Comparison of ENCODE assay signal across 31 cellular contexts in the genomic region with DNA sequence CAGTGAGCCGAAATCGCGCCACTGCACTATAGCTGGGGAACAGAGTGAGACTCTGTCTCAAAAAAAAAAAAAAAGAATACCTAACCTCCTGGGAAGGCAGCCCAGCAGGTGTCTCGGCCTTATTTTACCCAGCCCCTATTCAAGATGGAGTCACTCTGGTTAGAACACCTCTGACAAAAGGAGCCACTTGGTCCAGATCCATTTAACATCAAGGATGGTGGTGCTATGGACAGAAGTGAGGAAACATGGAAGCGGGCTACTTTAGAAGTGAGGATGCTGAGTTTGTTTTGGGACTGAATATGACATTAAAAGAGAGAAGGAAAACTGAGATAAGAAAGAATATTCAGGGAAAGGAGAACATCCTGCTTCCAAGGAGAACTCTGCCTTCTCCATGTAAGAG. TPM values are rescaled to one million over a fixed set of nuclear protein-coding genes. Genes with fewer than 3 reads are reported as not detected.
"Had no signal": no experiment of that assay in that cellular context is flagged by ENCODE, and none has a peak within 500 bp of the region (broad histone marks: within the 10 kb centered on the region; RNA-seq: fewer than 3 reads in every experiment).

No MANE protein-coding gene starts in this region.

- H3K9me3 ChIP-seq: ovary, psoas muscle, right lobe of liver, sigmoid colon, stomach, thoracic aorta, thyroid gland, tibial nerve, upper lobe of left lung, vagina had no signal

- H3K36me3 Mint-ChIP-seq: natural killer cell; neural progenitor cell; stimulated activated effector memory CD8-positive, alpha-beta T cell treated with anti-CD3 and anti-CD28 coated beads, Interleukin-12 subunit alpha, Interleukin-12 subunit beta, amount 100 ng/mL, for 72 hours; stimulated activated naive B cell treated with anti-CD40 and anti-IgM and Interleukin-4, amounts not matched to agents 10 μg/mL and 1 μg/mL and 100 μg/mL, for 72 hours had no signal

- H3K27me3 ChIP-seq: neural progenitor cell, ovary, right lobe of liver, sigmoid colon, stomach, thyroid gland, tibial nerve, upper lobe of left lung, vagina had no signal

- H3K4me3 ChIP-seq: neural progenitor cell, ovary, psoas muscle, right lobe of liver, sigmoid colon, stomach, thoracic aorta, thyroid gland, tibial nerve, upper lobe of left lung, vagina had no signal

- H3K27ac Mint-ChIP-seq: natural killer cell; nephron; neural progenitor cell; progenitor cell of endocrine pancreas; stimulated activated effector memory CD8-positive, alpha-beta T cell treated with anti-CD3 and anti-CD28 coated beads, Interleukin-12 subunit alpha, Interleukin-12 subunit beta, amount 100 ng/mL, for 72 hours; stimulated activated naive B cell treated with anti-CD40 and anti-IgM and Interleukin-4, amounts not matched to agents 10 μg/mL and 1 μg/mL and 100 μg/mL, for 72 hours; stimulated activated naive CD8-positive, alpha-beta T cell treated with anti-CD3 and anti-CD28 coated beads, Interleukin-15, Interleukin-2, amounts not matched to agents 100 ng/mL and 50 ng/mL, for 24 hours had no signal

- H3K4me1 Mint-ChIP-seq: natural killer cell, neural progenitor cell had no signal

- H3K79me2 ChIP-seq: parathyroid adenoma had no signal

- H3K36me3 ChIP-seq: neural progenitor cell, ovary, right lobe of liver, sigmoid colon, stomach, thoracic aorta, thyroid gland, tibial nerve, upper lobe of left lung, vagina had no signal

- FAIRE-seq: small intestine, urothelium cell line had no signal

- DNase-seq: natural killer cell; occipital lobe; ovary; posterior cingulate gyrus; psoas muscle; right cardiac atrium; right lobe of liver; sigmoid colon; small intestine; stimulated activated CD4-positive, alpha-beta T cell treated with anti-CD3 and anti-CD28 coated beads, Interleukin-15, amount 100 ng/mL, for 24 hours; stimulated activated CD4-positive, alpha-beta T cell treated with anti-CD3 and anti-CD28 coated beads, Interleukin-2, amount 100 ng/mL, for 24 hours; stimulated activated CD4-positive, alpha-beta T cell treated with anti-CD3 and anti-CD28 coated beads, Interleukin-2, amount 100 ng/mL, for 48 hours; stimulated activated CD4-positive, alpha-beta T cell treated with anti-CD3 and anti-CD28 coated beads, Interleukin-4, amount 100 ng/mL, for 24 hours; stimulated activated naive B cell treated with anti-CD40 and anti-IgM and Interleukin-4, amounts not matched to agents 10 μg/mL and 1 μg/mL and 100 μg/mL, for 72 hours; stimulated activated naive CD4-positive, alpha-beta T cell treated with Interleukin-2 at 50 U/mL for 16 hours; stomach; thyroid gland; trophoblast cell; upper lobe of left lung had no signal

- ATAC-seq: natural killer cell; psoas muscle; right cardiac atrium; right lobe of liver; stimulated activated effector memory CD8-positive, alpha-beta T cell treated with anti-CD3 and anti-CD28 coated beads, Interleukin-12 subunit alpha, Interleukin-12 subunit beta, amount 100 ng/mL, for 72 hours; stimulated activated naive B cell treated with anti-CD40 and anti-IgM and Interleukin-4, amounts not matched to agents 10 μg/mL and 1 μg/mL and 100 μg/mL, for 72 hours had no signal

- H3K9me3 Mint-ChIP-seq: natural killer cell; neural progenitor cell; stimulated activated effector memory CD8-positive, alpha-beta T cell treated with anti-CD3 and anti-CD28 coated beads, Interleukin-12 subunit alpha, Interleukin-12 subunit beta, amount 100 ng/mL, for 72 hours; stimulated activated naive B cell treated with anti-CD40 and anti-IgM and Interleukin-4, amounts not matched to agents 10 μg/mL and 1 μg/mL and 100 μg/mL, for 72 hours; stimulated activated naive CD8-positive, alpha-beta T cell treated with anti-CD3 and anti-CD28 coated beads, Interleukin-15, Interleukin-2, amounts not matched to agents 100 ng/mL and 50 ng/mL, for 24 hours had no signal

- H3K4me2 ChIP-seq: neural progenitor cell had no signal

- H3K27ac ChIP-seq: neural progenitor cell, ovary, parathyroid adenoma, psoas muscle, right lobe of liver, sigmoid colon, stomach, thoracic aorta, thyroid gland, tibial nerve, upper lobe of left lung, vagina had no signal

- H2AFZ ChIP-seq: neural progenitor cell, parathyroid adenoma had no signal

- H3K4me1 ChIP-seq: neural progenitor cell, parathyroid adenoma, psoas muscle, right lobe of liver, sigmoid colon, thyroid gland, vagina had no signal

- H3K9ac ChIP-seq: neural progenitor cell, parathyroid adenoma had no signal

- H3K4me3 Mint-ChIP-seq: natural killer cell; nephron; neural progenitor cell; stimulated activated effector memory CD8-positive, alpha-beta T cell treated with anti-CD3 and anti-CD28 coated beads, Interleukin-12 subunit alpha, Interleukin-12 subunit beta, amount 100 ng/mL, for 72 hours; stimulated activated naive B cell treated with anti-CD40 and anti-IgM and Interleukin-4, amounts not matched to agents 10 μg/mL and 1 μg/mL and 100 μg/mL, for 72 hours; stimulated activated naive CD8-positive, alpha-beta T cell treated with anti-CD3 and anti-CD28 coated beads, Interleukin-15, Interleukin-2, amounts not matched to agents 100 ng/mL and 50 ng/mL, for 24 hours had no signal

RNA-seq across cellular contexts. Expression of gene GLDN, which starts 14.7 kb away (rescaled TPM):
- total RNA-seq: natural killer cell, renal cortical epithelial cell had no signal

RNA-seq across cellular contexts. Expression of gene CYP19A1, which starts 17.8 kb away (rescaled TPM):
- total RNA-seq: natural killer cell, progenitor cell of endocrine pancreas, renal cortical epithelial cell, right lobe of liver had no signal
- polyA plus RNA-seq: neural cell had no signal
